ENCODE assay signal across 19 cellular contexts in genomic region chr13:65302691-65303090, GRCh38.
DNase-seq lines count a peak whose midpoint lies in the region; ATAC-seq, FAIRE-seq and TF ChIP-seq lines count a peak whose summit lies in the region.
"Had no signal": no experiment of that assay in that cellular context is flagged by ENCODE, and none has a peak within 500 bp of the region (broad histone marks: within the 10 kb centered on the region; RNA-seq: fewer than 3 reads in every experiment).

No MANE protein-coding gene starts in this region.

- no TSS peak for BruUV-seq in OCI-LY7 (replicated peaks; lab: Mats Ljungman, UMichigan)

- H3K9me2 ChIP-seq in Karpas-422 (replicated peaks; ENCODE audit: insufficient read depth, low read length) (no peaks in the 10 kb centered on the region), SU-DHL-6 (replicated peaks; ENCODE audit: insufficient read depth, low read length) (no peaks in the 10 kb centered on the region), OCI-LY7 (ENCODE audit: insufficient read depth, low read length) (no peaks in the 10 kb centered on the region)

- no peak overlapping the region for H3K9ac ChIP-seq in Karpas-422 (ENCODE audit: low read length)
- H3K9ac ChIP-seq in SU-DHL-6 (ENCODE audit: low read length) = no peak overlapping the region
- H3K9ac ChIP-seq: BLaER1 treated with 17β-estradiol and CSF1 and Interleukin-3, amounts not matched to agents 10 nM and 100 nM had no signal

- no peak for ATAC-seq in HG03280 (IDR thresholded peaks at IDR 0.05; ENCODE audit: unreplicated experiment)

- DNase-seq in D721Med (ENCODE audit: insufficient read length, low spot score) (no peak), Karpas-422 (no peak), OCI-LY7 (ENCODE audit: low spot score) (no peak), ACHN (no peak)
- DNase-seq: AML-193; BE2C; CD4-positive, alpha-beta T cell; CD8-positive, alpha-beta memory T cell; DMS53; DMS79 treated with DMSO at 0.1 percent for 48 hours; GF-D8; GOT3; H7; HCEC 1CT had no signal

- CTCF ChIA-PET in OCI-LY7 (lab: Charles Lee; ENCODE audit: unreplicated experiment) = no interaction called here

- H3K4me3 ChIP-seq in Karpas-422 (ENCODE audit: low read length) (no peak overlapping the region), SU-DHL-6 (ENCODE audit: insufficient read depth, low read length, poor library complexity, severe bottlenecking) (no peak overlapping the region), OCI-LY7 (ENCODE audit: low read depth, low read length, poor library complexity, severe bottlenecking) (no peak overlapping the region)
- H3K4me3 ChIP-seq: BLaER1 treated with 17β-estradiol and CSF1 and Interleukin-3, amounts not matched to agents 10 nM and 100 nM had no signal

- FAIRE-seq in D721Med (lab: Jason Lieb, UNC) = peak; percentile 51
- FAIRE-seq: GM12891, GM18507 had no signal

- no peaks in the 10 kb centered on the region for H3F3A ChIP-seq in SU-DHL-6 (ENCODE audit: insufficient read depth)

- POLR2A ChIA-PET in OCI-LY7 (lab: Charles Lee) = no interaction called here

- H3K79me2 ChIP-seq in Karpas-422 (ENCODE audit: low read length) (no peaks in the 10 kb centered on the region), SU-DHL-6 (ENCODE audit: insufficient read depth, low read length) (no peaks in the 10 kb centered on the region), OCI-LY7 (ENCODE audit: insufficient read depth, low read depth, low read length) (no peaks in the 10 kb centered on the region)

- no peak for TF ChIP-seq CTCF in D721Med (IDR thresholded peaks at IDR 0.05; ENCODE audit: insufficient read depth, missing control alignments)
- TF ChIP-seq CTCF in SU-DHL-6 (IDR thresholded peaks at IDR 0.05; ENCODE audit: insufficient read depth, low read length, poor library complexity, severe bottlenecking) = no peak
- TF ChIP-seq CTCF in OCI-LY7 (conservative IDR thresholded peaks at IDR 0.05; ENCODE audit: low read length) = no peak

- H2AFZ ChIP-seq in Karpas-422 (ENCODE audit: low read length) (peak overlapping the region; percentile 57; the same call in 1 of the 2 replicates), SU-DHL-6 (ENCODE audit: low read depth, low read length, severe bottlenecking) (peak overlapping the region; percentile 47), OCI-LY7 (ENCODE audit: low read length) (no peak overlapping the region)

- H3K27me3 ChIP-seq in Karpas-422 (ENCODE audit: low read length) = no peaks in the 10 kb centered on the region
- no peaks in the 10 kb centered on the region for H3K27me3 ChIP-seq in SU-DHL-6 (ENCODE audit: low read length)
- H3K27me3 ChIP-seq: BE2C; BLaER1 treated with 17β-estradiol and CSF1 and Interleukin-3, amounts not matched to agents 10 nM and 100 nM had no signal

- H3K36me3 ChIP-seq in Karpas-422 (ENCODE audit: insufficient read depth, low read length) = no peaks in the 10 kb centered on the region
- no peaks in the 10 kb centered on the region for H3K36me3 ChIP-seq in SU-DHL-6 (ENCODE audit: low read length)
- H3K36me3 ChIP-seq in OCI-LY7 (ENCODE audit: insufficient read depth, low read length) = no peaks in the 10 kb centered on the region
- H3K36me3 ChIP-seq: BE2C; BLaER1 treated with 17β-estradiol and CSF1 and Interleukin-3, amounts not matched to agents 10 nM and 100 nM had no signal

- H3K27ac ChIP-seq in Karpas-422 (ENCODE audit: low read length) (no peak overlapping the region), SU-DHL-6 (ENCODE audit: low read depth, low read length) (no peak overlapping the region), OCI-LY7 (ENCODE audit: low read depth, low read length, poor library complexity, severe bottlenecking) (no peak overlapping the region)
- H3K27ac ChIP-seq: BLaER1 treated with 17β-estradiol and CSF1 and Interleukin-3, amounts not matched to agents 10 nM and 100 nM had no signal

- intact Hi-C loops in OCI-LY7 (cut with micrococcal nuclease; ENCODE audit: unreplicated experiment) = no loop called here

- no peak overlapping the region for H3K4me2 ChIP-seq in Karpas-422 (ENCODE audit: low read depth, low read length, poor library complexity, severe bottlenecking)
- no peak overlapping the region for H3K4me2 ChIP-seq in SU-DHL-6 (ENCODE audit: low read depth, low read length, poor library complexity, severe bottlenecking)
- H3K4me2 ChIP-seq in OCI-LY7 (ENCODE audit: low read length) = no peak overlapping the region
- H3K4me2 ChIP-seq: BLaER1 treated with 17β-estradiol and CSF1 and Interleukin-3, amounts not matched to agents 10 nM and 100 nM had no signal

- H3K4me1 ChIP-seq in Karpas-422 (ENCODE audit: low read length) (no peaks in the 10 kb centered on the region), OCI-LY7 (ENCODE audit: insufficient read depth, low read length, poor library complexity, severe bottlenecking) (no peaks in the 10 kb centered on the region)
- H3K4me1 ChIP-seq: BE2C had no signal

- H4K20me1 ChIP-seq in Karpas-422 (ENCODE audit: insufficient read depth, low read depth, low read length) = no peaks in the 10 kb centered on the region
- no peaks in the 10 kb centered on the region for H4K20me1 ChIP-seq in SU-DHL-6 (ENCODE audit: low read depth, low read length)
- no peaks in the 10 kb centered on the region for H4K20me1 ChIP-seq in OCI-LY7 (ENCODE audit: insufficient read depth, low read length)
- H4K20me1 ChIP-seq: BLaER1 treated with 17β-estradiol and CSF1 and Interleukin-3, amounts not matched to agents 10 nM and 100 nM had no signal

- H3K9me3 ChIP-seq in Karpas-422 (ENCODE audit: low read length) (0 out of 2 replicates have a peak, but pooled peaks cover 2% of the 10 kb centered on the region), SU-DHL-6 (ENCODE audit: insufficient read depth, low read length) (no peaks in the 10 kb centered on the region), OCI-LY7 (ENCODE audit: low read length) (no peaks in the 10 kb centered on the region)
- H3K9me3 ChIP-seq: BE2C; BLaER1 treated with 17β-estradiol and CSF1 and Interleukin-3, amounts not matched to agents 10 nM and 100 nM had no signal

- in situ Hi-C loops in ACHN (cut with HindIII; ENCODE audit: low pct_ligation_motif_present, low pct_unique_long_range_greater_than_20kb, low sequenced_read_pairs) = no loop called here
